Comparison of ENCODE assay signal across 13 cellular contexts in the genomic region with DNA sequence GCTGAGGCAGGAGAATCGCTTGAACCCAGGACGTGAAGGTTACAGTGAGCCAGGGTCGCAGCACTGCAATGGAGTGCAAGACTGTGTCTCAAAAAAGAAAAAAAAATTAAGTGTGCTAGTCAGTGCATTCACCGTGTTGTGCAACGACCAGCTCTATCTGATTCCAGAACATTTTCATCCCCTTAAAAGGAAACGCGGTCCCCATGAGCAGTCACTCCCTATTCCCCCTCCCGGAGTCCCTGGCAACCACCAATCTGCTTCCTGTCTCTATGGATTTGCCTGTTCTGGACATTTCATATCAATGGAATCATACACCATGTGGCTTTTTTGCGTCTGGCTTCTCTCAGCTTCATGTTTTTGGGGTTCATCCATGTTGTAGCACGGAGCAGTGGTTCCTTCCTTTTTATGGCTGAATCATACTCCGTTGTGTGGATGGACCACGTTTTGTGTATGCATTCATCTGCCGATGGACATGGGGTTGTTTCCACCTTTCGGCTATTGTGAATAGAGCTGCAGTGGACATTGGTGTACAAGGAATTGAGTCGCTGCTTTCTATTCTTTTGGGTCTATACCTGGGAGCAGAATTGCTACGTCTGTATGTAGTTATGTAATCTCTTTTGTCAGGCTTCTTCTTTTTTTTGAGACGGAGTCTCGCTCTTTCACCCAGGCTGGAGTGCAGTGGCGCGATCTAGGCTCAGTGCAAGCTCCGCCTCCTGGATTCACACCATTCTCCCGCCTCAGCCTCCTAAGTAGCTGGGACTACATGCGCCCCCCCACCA. TPM values are rescaled to one million over a fixed set of nuclear protein-coding genes. Genes with fewer than 3 reads are reported as not detected.
DNase-seq lines count a peak whose midpoint lies in the region; ATAC-seq and TF ChIP-seq lines count a peak whose summit lies in the region.
"Had no signal": no experiment of that assay in that cellular context is flagged by ENCODE, and none has a peak within 500 bp of the region (broad histone marks: within the 10 kb centered on the region; RNA-seq: fewer than 3 reads in every experiment).

No MANE protein-coding gene starts in this region.

- no peak overlapping the region for H3K4me2 ChIP-seq in GM23338

- peaks cover 7% of the 10 kb centered on the region for H4K20me1 ChIP-seq in GM23338 (replicated peaks; ENCODE audit: insufficient read depth)

- no peak for DNase-seq in WTC11 (ENCODE audit: low spot score)
- peak; percentile 52 for DNase-seq in fibroblast of gingiva (ENCODE audit: low read depth)
- no peak for DNase-seq in naive B cell
- peak; percentile 86 to 95 for DNase-seq in tibial artery
- DNase-seq in SIG-M5 treated with dmso at 0.1 percent for 504 hours (lab: John Stamatoyannopoulos, UW; ENCODE audit: unreplicated experiment) = no peak
- DNase-seq in SHP77 treated with DMSO at 0.1 percent for 48 hours (lab: John Stamatoyannopoulos, UW) = no peak
- DNase-seq in GM23338 (ENCODE audit: low spot score) = no peak
- DNase-seq: activated CD4-positive, alpha-beta T cell treated with anti-CD3 and anti-CD28 coated beads for 4 hours; activated naive CD4-positive, alpha-beta T cell treated with anti-CD3 and anti-CD28 coated beads for 36 hours; DMS53; kidney glomerular epithelial cell; NCI-H345 had no signal

- POLR2A ChIA-PET in WTC11 (lab: Charles Lee) = no interaction called here

- TF ChIP-seq CTCF in WTC11 (IDR thresholded peaks at IDR 0.05) = no peak
- no peak for TF ChIP-seq CTCF in tibial artery (IDR thresholded peaks at IDR 0.05)
- no peak for TF ChIP-seq CTCF in GM23338 (conservative IDR thresholded peaks at IDR 0.05; ENCODE audit: low read depth in 2 of 2)

- peaks cover 23% of the 10 kb centered on the region for H3K4me1 Mint-ChIP-seq in WTC11
- H3K4me1 Mint-ChIP-seq in naive B cell = peaks cover 26 to 63% (median 51%) of the 10 kb centered on the region in 3 donors
- peaks cover 10% of the 10 kb centered on the region for H3K4me1 Mint-ChIP-seq in GM23338

- H3K27ac Mint-ChIP-seq in WTC11 = peak overlapping the region; percentile 65; the same call in 1 of the 2 replicates
- H3K27ac Mint-ChIP-seq in naive B cell = peak overlapping the region; percentile 56 to 94 (median 83)
- no peak overlapping the region for H3K27ac Mint-ChIP-seq in GM23338
- H3K27ac Mint-ChIP-seq: activated naive CD4-positive, alpha-beta T cell treated with anti-CD3 and anti-CD28 coated beads for 36 hours had no signal

- H3K4me1 ChIP-seq in tibial artery (peaks cover 3 to 78% (median 41%) of the 10 kb centered on the region in 4 donors), GM23338 (ENCODE audit: insufficient read depth) (no peaks in the 10 kb centered on the region; the same call in 1 of the 2 replicates)

- CTCF ChIA-PET in WTC11 (lab: Charles Lee) = interaction anchor here (0.6 kb wide), 1 partner anchor 764 kb away, joined by 5 read pairs; no protein-coding TSS in a partner anchor

- H3K27ac ChIP-seq in tibial artery (peak overlapping the region; percentile 86 to 91), GM23338 (ENCODE audit: low read depth) (no peak overlapping the region)

- no peak overlapping the region for H2AFZ ChIP-seq in GM23338

- peak overlapping the region in 1 of 2 donors; percentile 31 for H3K4me3 ChIP-seq in tibial artery
- no peak overlapping the region for H3K4me3 ChIP-seq in GM23338

- no peaks in the 10 kb centered on the region for H3K9me3 Mint-ChIP-seq in WTC11
- H3K9me3 Mint-ChIP-seq in naive B cell = no peaks in the 10 kb centered on the region
- H3K9me3 Mint-ChIP-seq in GM23338 = no peaks in the 10 kb centered on the region
- H3K9me3 Mint-ChIP-seq: activated naive CD4-positive, alpha-beta T cell treated with anti-CD3 and anti-CD28 coated beads for 36 hours had no signal

- H3K9me3 ChIP-seq in tibial artery = no peaks in the 10 kb centered on the region

- no peak overlapping the region for H3K4me3 Mint-ChIP-seq in WTC11
- H3K4me3 Mint-ChIP-seq in naive B cell = no peak overlapping the region
- no peak overlapping the region for H3K4me3 Mint-ChIP-seq in GM23338
- H3K4me3 Mint-ChIP-seq: activated naive CD4-positive, alpha-beta T cell treated with anti-CD3 and anti-CD28 coated beads for 36 hours had no signal

- H3K36me3 ChIP-seq in tibial artery (no peaks in the 10 kb centered on the region), GM23338 (ENCODE audit: insufficient read depth) (no peaks in the 10 kb centered on the region)

- H3F3A ChIP-seq in GM23338 (replicated peaks; ENCODE audit: low read depth) = peaks cover 2% of the 10 kb centered on the region; the same call in 1 of the 2 replicates

- H3K9me2 ChIP-seq in GM23338 (ENCODE audit: insufficient read depth) = no peaks in the 10 kb centered on the region

- peaks cover 2% of the 10 kb centered on the region; the same call in 1 of the 2 replicates for H3K36me3 Mint-ChIP-seq in WTC11
- peaks cover 0 to 3% of the 10 kb centered on the region in 2 donors for H3K36me3 Mint-ChIP-seq in naive B cell
- H3K36me3 Mint-ChIP-seq in GM23338 (ENCODE audit: low read depth) = peaks cover 5% of the 10 kb centered on the region; the same call in 2 of the 3 replicates

- H3K27me3 ChIP-seq in tibial artery (no peaks in the 10 kb centered on the region), GM23338 (ENCODE audit: insufficient read depth) (no peaks in the 10 kb centered on the region)

- H3K27me3 Mint-ChIP-seq in WTC11 (ENCODE audit: low read depth) = no peaks in the 10 kb centered on the region
- no peaks in the 10 kb centered on the region for H3K27me3 Mint-ChIP-seq in naive B cell
- peaks cover 8% of the 10 kb centered on the region for H3K27me3 Mint-ChIP-seq in GM23338 (ENCODE audit: insufficient read depth, low read depth, poor library complexity)

- intact Hi-C loops in tibial artery (cut with DNase I; ENCODE audit: low total_unique reads) = no loop called here

- no peak for ATAC-seq in WTC11
- no peak for ATAC-seq in naive B cell (ENCODE audit: low read depth in 2 of 2)
- ATAC-seq in HG03565 (IDR thresholded peaks at IDR 0.05; ENCODE audit: unreplicated experiment) = no peak
- ATAC-seq in GM23338 = no peak

- H3K79me2 ChIP-seq in GM23338 (replicated peaks; ENCODE audit: insufficient read depth) = peaks cover 83% of the 10 kb centered on the region

TF ChIP-seq in WTC11, 78 proteins besides CTCF, POLR2A, EP300 and RAD21 (continues in another document):
- TF ChIP-seq OVOL2 (CRISPR knock-in tag; IDR thresholded peaks at IDR 0.05; ENCODE audit: borderline replicate concordance) (no peak), EMX1 (CRISPR knock-in tag; IDR thresholded peaks at IDR 0.05) (no peak), ZBTB21 (CRISPR knock-in tag; IDR thresholded peaks at IDR 0.05; ENCODE audit: borderline replicate concordance) (no peak), GTF2I (CRISPR knock-in tag; conservative IDR thresholded peaks at IDR 0.05) (no peak), GRHL2 (CRISPR knock-in tag; IDR thresholded peaks at IDR 0.05; ENCODE audit: insufficient replicate concordance, severe bottlenecking) (no peak), ZNF317 (CRISPR knock-in tag; IDR thresholded peaks at IDR 0.05; ENCODE audit: borderline replicate concordance, low read depth) (no peak)
- TF ChIP-seq, protein P1, sequence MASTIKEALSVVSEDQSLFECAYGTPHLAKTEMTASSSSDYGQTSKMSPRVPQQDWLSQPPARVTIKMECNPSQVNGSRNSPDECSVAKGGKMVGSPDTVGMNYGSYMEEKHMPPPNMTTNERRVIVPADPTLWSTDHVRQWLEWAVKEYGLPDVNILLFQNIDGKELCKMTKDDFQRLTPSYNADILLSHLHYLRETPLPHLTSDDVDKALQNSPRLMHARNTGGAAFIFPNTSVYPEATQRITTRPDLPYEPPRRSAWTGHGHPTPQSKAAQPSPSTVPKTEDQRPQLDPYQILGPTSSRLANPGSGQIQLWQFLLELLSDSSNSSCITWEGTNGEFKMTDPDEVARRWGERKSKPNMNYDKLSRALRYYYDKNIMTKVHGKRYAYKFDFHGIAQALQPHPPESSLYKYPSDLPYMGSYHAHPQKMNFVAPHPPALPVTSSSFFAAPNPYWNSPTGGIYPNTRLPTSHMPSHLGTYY (CRISPR knock-in tag; IDR thresholded peaks at IDR 0.05) = no peak

RNA-seq across cellular contexts. Expression of a gene that starts 19.8 kb away (rescaled TPM):
- total RNA-seq in WTC11 (2021) = 70.3 to 94.3 TPM (median 73.4 TPM) in 3 replicates
- polyA plus RNA-seq in naive B cell (ENCODE audit: low read depth in 6 of 6) (10 to 100 TPM in 2 of 6 donors, 1 to 10 TPM in 4; 3.1 to 34.9 (median 6.9) TPM), GM23338 (2016; fragmentation: Nextera tagmentation; extraction: Ambion mirVana) (28.7 and 29.0 TPM in 2 replicates)
- 61.3 and 65.6 TPM in 2 replicates for total RNA-seq in GM23338 (2014; rRNA removed; shearing (Covaris generic))

RNA-seq across cellular contexts. Expression of a gene that starts 20.1 kb away (rescaled TPM):
- total RNA-seq in WTC11 (2021) = 27.9 to 29.9 TPM (median 29.7 TPM) in 3 replicates
- polyA plus RNA-seq in naive B cell (ENCODE audit: low read depth in 6 of 6) (10 to 100 TPM in 2 of 6 donors, 1 to 10 TPM in 4; 3.9 to 11.4 (median 7.2) TPM), GM23338 (2016; fragmentation: Nextera tagmentation; extraction: Ambion mirVana) (33.3 and 35.5 TPM in 2 replicates)
- total RNA-seq in GM23338 (2014; rRNA removed; shearing (Covaris generic)) = 10.6 and 11.1 TPM in 2 replicates

Comparison
In these comparisons a context has a peak if more than half of its experiments do, and no peak if none do; other contexts are left out.
1. DNase-seq: peak in fibroblast of gingiva (single experiment) and tibial artery (2 of 2); none in WTC11 (single experiment), naive B cell (single experiment), SIG-M5 treated with dmso at 0.1 percent for 504 hours (single experiment), SHP77 treated with DMSO at 0.1 percent for 48 hours (single experiment) and GM23338 (single experiment).